In genomic region chr11:86805873-86806310, GRCh38 we compare ENCODE assay signal across 10 cellular contexts. TPM values are rescaled to one million over a fixed set of nuclear protein-coding genes. Genes with fewer than 3 reads are reported as not detected.
A peak's percentile ranks its signal among the peaks of the same experiment; 100 is the strongest.
DNase-seq lines count a peak whose midpoint lies in the region; ATAC-seq, FAIRE-seq and TF ChIP-seq lines count a peak whose summit lies in the region.
"Had no signal": no experiment of that assay in that cellular context is flagged by ENCODE, and none has a peak within 500 bp of the region (broad histone marks: within the 10 kb centered on the region; RNA-seq: fewer than 3 reads in every experiment).

No MANE protein-coding gene starts in this region.

- H2BK5ac ChIP-seq in mesendoderm (ENCODE audit: low read length), result no peak overlapping the region

- no peak overlapping the region for H3K27ac Mint-ChIP-seq in activated naive CD4-positive, alpha-beta T cell treated with anti-CD3 and anti-CD28 coated beads for 36 hours
- peak overlapping the region; percentile 1 for H3K27ac Mint-ChIP-seq in stimulated activated effector memory CD8-positive, alpha-beta T cell treated with anti-CD3 and anti-CD28 coated beads, Interleukin-12 subunit alpha, Interleukin-12 subunit beta, amount 100 ng/mL, for 72 hours
- H3K27ac Mint-ChIP-seq: CD4-positive, CD25-positive, alpha-beta regulatory T cell had no signal

- H3K27me3 ChIP-seq in bronchial epithelial cell (ENCODE audit: control insufficient read depth, insufficient read depth, low read length), result no peaks in the 10 kb centered on the region
- H3K27me3 ChIP-seq in MM.1S (replicated peaks; ENCODE audit: insufficient read depth, low read length), result peaks cover 8% of the 10 kb centered on the region
- peaks cover 2% of the 10 kb centered on the region for H3K27me3 ChIP-seq in mesendoderm (ENCODE audit: insufficient read depth, low read length, poor library complexity)

- H3K4me3 Mint-ChIP-seq in activated naive CD4-positive, alpha-beta T cell treated with anti-CD3 and anti-CD28 coated beads for 36 hours, result no peak overlapping the region
- H3K4me3 Mint-ChIP-seq in stimulated activated effector memory CD8-positive, alpha-beta T cell treated with anti-CD3 and anti-CD28 coated beads, Interleukin-12 subunit alpha, Interleukin-12 subunit beta, amount 100 ng/mL, for 72 hours, result peak overlapping the region; percentile 1
- H3K4me3 Mint-ChIP-seq: CD4-positive, CD25-positive, alpha-beta regulatory T cell had no signal

- peak; percentile 68 for ATAC-seq in HG03135 (IDR thresholded peaks at IDR 0.05; ENCODE audit: unreplicated experiment)
- peak; percentile 98 for ATAC-seq in stimulated activated effector memory CD8-positive, alpha-beta T cell treated with anti-CD3 and anti-CD28 coated beads, Interleukin-12 subunit alpha, Interleukin-12 subunit beta, amount 100 ng/mL, for 72 hours

- H3K36me3 Mint-ChIP-seq in activated naive CD4-positive, alpha-beta T cell treated with anti-CD3 and anti-CD28 coated beads for 36 hours (ENCODE audit: low read depth), result no peaks in the 10 kb centered on the region
- H3K36me3 Mint-ChIP-seq in stimulated activated effector memory CD8-positive, alpha-beta T cell treated with anti-CD3 and anti-CD28 coated beads, Interleukin-12 subunit alpha, Interleukin-12 subunit beta, amount 100 ng/mL, for 72 hours, result peaks cover 13% of the 10 kb centered on the region
- H3K36me3 Mint-ChIP-seq: CD4-positive, CD25-positive, alpha-beta regulatory T cell had no signal

- intact Hi-C loops in activated naive CD4-positive, alpha-beta T cell treated with anti-CD3 and anti-CD28 coated beads for 36 hours (cut with micrococcal nuclease), result loop anchor here (1.0 to 5.0 kb wide), 13 partner anchors 63 to 1141 kb away; partner anchors contain the start of genes CCDC83, CREBZF and PICALM

- H3K79me2 ChIP-seq in MM.1S (ENCODE audit: low read length) (no peaks in the 10 kb centered on the region), mesendoderm (ENCODE audit: control insufficient read depth, insufficient read depth, low read length) (no peaks in the 10 kb centered on the region)

- no peak overlapping the region for H2BK120ac ChIP-seq in mesendoderm (ENCODE audit: low read depth, low read length)

- H4K8ac ChIP-seq in mesendoderm (ENCODE audit: low read depth, low read length), result no peak overlapping the region

- peaks cover 40% of the 10 kb centered on the region for H3K27me3 Mint-ChIP-seq in activated naive CD4-positive, alpha-beta T cell treated with anti-CD3 and anti-CD28 coated beads for 36 hours (ENCODE audit: low read depth)

- H4K20me1 ChIP-seq in MM.1S (ENCODE audit: insufficient read depth, low read length), result no peaks in the 10 kb centered on the region

- no peak overlapping the region for H3K18ac ChIP-seq in mesendoderm (ENCODE audit: low read length)

- no peaks in the 10 kb centered on the region for H3K9me3 ChIP-seq in MM.1S (replicated peaks; ENCODE audit: insufficient read depth, low read length)
- H3K9me3 ChIP-seq: heart left ventricle had no signal

- DNase-seq in activated naive CD4-positive, alpha-beta T cell treated with anti-CD3 and anti-CD28 coated beads for 36 hours, result peak; percentile 75
- no peak for DNase-seq in activated naive CD4-positive, alpha-beta T cell (lab: John Stamatoyannopoulos, UW)
- DNase-seq in bronchial epithelial cell (ENCODE audit: low read depth) (peak; percentile 70), MM.1S (no peak), mesendoderm (no peak), occipital lobe (lab: John Stamatoyannopoulos, UW) (no peak)
- peak; percentile 15 to 74 for DNase-seq in stimulated activated effector memory CD8-positive, alpha-beta T cell treated with anti-CD3 and anti-CD28 coated beads, Interleukin-12 subunit alpha, Interleukin-12 subunit beta, amount 100 ng/mL, for 72 hours (ENCODE audit: low spot score in 2 of 2)
- DNase-seq: heart left ventricle had no signal

- peaks cover 46% of the 10 kb centered on the region for H3K4me1 Mint-ChIP-seq in activated naive CD4-positive, alpha-beta T cell treated with anti-CD3 and anti-CD28 coated beads for 36 hours (ENCODE audit: low read depth)
- H3K4me1 Mint-ChIP-seq in stimulated activated effector memory CD8-positive, alpha-beta T cell treated with anti-CD3 and anti-CD28 coated beads, Interleukin-12 subunit alpha, Interleukin-12 subunit beta, amount 100 ng/mL, for 72 hours, result peaks cover 47% of the 10 kb centered on the region

- no CpG with 5 or more reads among the region's 2 CpGs for WGBS in mesendoderm (ENCODE audit: extremely low coverage, insufficient coverage, low lambda C conversion rate)

- H3K9me2 ChIP-seq in MM.1S (replicated peaks; ENCODE audit: insufficient read depth, low read length), result no peaks in the 10 kb centered on the region

- H3K9ac ChIP-seq in MM.1S (ENCODE audit: low read length), result no peak overlapping the region
- H3K9ac ChIP-seq in mesendoderm (ENCODE audit: low read length), result no peak overlapping the region

- H3K56ac ChIP-seq in mesendoderm (ENCODE audit: low read length), result no peak overlapping the region

- no peak for TF ChIP-seq CTCF in bronchial epithelial cell (IDR thresholded peaks at IDR 0.05; ENCODE audit: insufficient read depth, low read length, severe bottlenecking)
- no peak for TF ChIP-seq CTCF in MM.1S (IDR thresholded peaks at IDR 0.05; ENCODE audit: low read length)

- no peak overlapping the region for H3K23ac ChIP-seq in mesendoderm (ENCODE audit: low read length)

- H4K5ac ChIP-seq in mesendoderm (ENCODE audit: low read length), result no peak overlapping the region

- no peaks in the 10 kb centered on the region for H3K9me3 Mint-ChIP-seq in activated naive CD4-positive, alpha-beta T cell treated with anti-CD3 and anti-CD28 coated beads for 36 hours
- H3K9me3 Mint-ChIP-seq in stimulated activated effector memory CD8-positive, alpha-beta T cell treated with anti-CD3 and anti-CD28 coated beads, Interleukin-12 subunit alpha, Interleukin-12 subunit beta, amount 100 ng/mL, for 72 hours, result no peaks in the 10 kb centered on the region

- no peak overlapping the region for H3K4ac ChIP-seq in mesendoderm (ENCODE audit: low read depth, low read length)

- H3K79me1 ChIP-seq in mesendoderm (ENCODE audit: low read length), result no peaks in the 10 kb centered on the region

- FAIRE-seq in bronchial epithelial cell (lab: Jason Lieb, UNC), result no peak

- H3K27ac ChIP-seq in MM.1S (ENCODE audit: low read length) (no peak overlapping the region), mesendoderm (ENCODE audit: low read depth, low read length) (no peak overlapping the region)

- H3K36me3 ChIP-seq in bronchial epithelial cell (ENCODE audit: control insufficient read depth, insufficient read depth, low read length), result peaks cover 12% of the 10 kb centered on the region
- no peaks in the 10 kb centered on the region for H3K36me3 ChIP-seq in MM.1S (replicated peaks; ENCODE audit: insufficient read depth, low read length)
- H3K36me3 ChIP-seq in mesendoderm (ENCODE audit: control insufficient read depth, insufficient read depth, low read length), result no peaks in the 10 kb centered on the region

- H3K4me3 ChIP-seq in bronchial epithelial cell (ENCODE audit: low read depth, low read length), result no peak overlapping the region
- H3K4me3 ChIP-seq in MM.1S (ENCODE audit: low read length), result no peak overlapping the region
- no peak overlapping the region for H3K4me3 ChIP-seq in mesendoderm (ENCODE audit: low read length)
- H3K4me3 ChIP-seq: heart left ventricle had no signal

- no peak overlapping the region for H3K4me2 ChIP-seq in MM.1S (ENCODE audit: low read depth, low read length)
- H3K4me2 ChIP-seq in mesendoderm (ENCODE audit: low read length), result no peak overlapping the region

- no peak overlapping the region for H2AFZ ChIP-seq in MM.1S (ENCODE audit: low read length)

- H2AK5ac ChIP-seq in mesendoderm (ENCODE audit: low read length), result no peak overlapping the region

- CTCF ChIA-PET in activated naive CD4-positive, alpha-beta T cell treated with anti-CD3 and anti-CD28 coated beads for 36 hours (lab: Charles Lee), result interaction anchor here (0.9 to 1.4 kb wide), 4 partner anchors 15 to 348 kb away, joined by 3 to 4 read pairs (median 4); no protein-coding TSS in a partner anchor

- H3F3A ChIP-seq in MM.1S (ENCODE audit: insufficient read depth, low read length), result no peaks in the 10 kb centered on the region

- H2BK15ac ChIP-seq in mesendoderm (replicated peaks; ENCODE audit: low read depth), result no peak overlapping the region

- H3K4me1 ChIP-seq in MM.1S (ENCODE audit: low read length) (0 out of 2 replicates have a peak, but pooled peaks cover 8% of the 10 kb centered on the region), mesendoderm (ENCODE audit: control insufficient read depth, low read depth, low read length) (peaks cover 2% of the 10 kb centered on the region)

RNA-seq across cellular contexts. Expression of gene PRSS23, which starts 5.5 kb away (rescaled TPM):
- under 1 TPM; 0.35 to 0.38 TPM for total RNA-seq in activated naive CD4-positive, alpha-beta T cell treated with anti-CD3 and anti-CD28 coated beads for 36 hours
- 75.0 and 101 TPM in 2 replicates for total RNA-seq in bronchial epithelial cell
- 3.9 TPM for polyA plus RNA-seq in mesendoderm (2013, experiment 1 of 2)
- polyA plus RNA-seq in mesendoderm (2013, experiment 2 of 2), result 4.1 TPM
- total RNA-seq in occipital lobe, result 11.1 TPM
- total RNA-seq: CD4-positive, CD25-positive, alpha-beta regulatory T cell had no signal

Comparison
In these comparisons a context has a peak if more than half of its experiments do, and no peak if none do; other contexts are left out.
1. DNase-seq: peak in activated naive CD4-positive, alpha-beta T cell treated with anti-CD3 and anti-CD28 coated beads for 36 hours (single experiment), bronchial epithelial cell (single experiment) and stimulated activated effector memory CD8-positive, alpha-beta T cell treated with anti-CD3 and anti-CD28 coated beads, Interleukin-12 subunit alpha, Interleukin-12 subunit beta, amount 100 ng/mL, for 72 hours (2 of 2); none in activated naive CD4-positive, alpha-beta T cell (0 of 4), MM.1S (single experiment), mesendoderm (single experiment) and occipital lobe (single experiment).